In genomic region chr4:164876680-164877324, GRCh38 we compare ENCODE assay signal across 9 cellular contexts. TPM values are rescaled to one million over a fixed set of nuclear protein-coding genes. Genes with fewer than 3 reads are reported as not detected.
A peak's percentile ranks its signal among the peaks of the same experiment; 100 is the strongest.
DNase-seq lines count a peak whose midpoint lies in the region; ATAC-seq lines count a peak whose summit lies in the region.
"Had no signal": no experiment of that assay in that cellular context is flagged by ENCODE, and none has a peak within 500 bp of the region (broad histone marks: within the 10 kb centered on the region; RNA-seq: fewer than 3 reads in every experiment).

A gene with protein sequence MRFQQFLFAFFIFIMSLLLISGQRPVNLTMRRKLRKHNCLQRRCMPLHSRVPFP (plus strand): TSS chr4:164877178. CDS start chr4:164877332, 154 bp downstream.

- H3K4me3 ChIP-seq in skin epidermis = peak within 1 kb of the TSS in 4 of 7 experiments; percentile 5 to 22 (median 10)
- H3K4me3 ChIP-seq: A549 had no signal

- peak; percentile 97 for ATAC-seq in HG03025 (IDR thresholded peaks at IDR 0.05; ENCODE audit: low FRiP score, unreplicated experiment)
- no peak for ATAC-seq in sciatic nerve
- ATAC-seq: A549 had no signal

- peak within 1 kb of the TSS in 3 of 21 experiments; percentile 13 to 36 (median 21) for H3K27ac ChIP-seq in skin epidermis
- H3K27ac ChIP-seq: A549 had no signal

- intact Hi-C loops in sciatic nerve (cut with DNase I) = no loop called here

- in situ Hi-C loops in G401 (cut with HindIII; ENCODE audit: low sequenced_read_pairs) = no loop called here

- DNase-seq in NCI-H146 (lab: John Stamatoyannopoulos, UW) = peak; percentile 4
- no peak for DNase-seq in NCI-H146 treated with DMSO at 0.1 percent for 48 hours (lab: John Stamatoyannopoulos, UW; ENCODE audit: unreplicated experiment)
- peak; percentile 20 for DNase-seq in SK-N-DZ (ENCODE audit: low spot score)
- no peak for DNase-seq in sciatic nerve (ENCODE audit: low spot score)
- DNase-seq in G401 (ENCODE audit: low spot score) = no peak
- no peak for DNase-seq in activated naive CD4-positive, alpha-beta T cell treated with Interleukin-2 at 50 U/mL for 16 hours

RNA-seq across cellular contexts. Expression of the gene that starts here (rescaled TPM):
- polyA plus RNA-seq in SK-N-DZ (2014; cell fraction: cytosol; rRNA removed) = not detected in 2 replicates
- not detected in 2 replicates for polyA plus RNA-seq in SK-N-DZ (2014; cell fraction: nucleus; rRNA removed)
- not detected for total RNA-seq in sciatic nerve
- total RNA-seq in G401 (2014; rRNA removed; shearing (Covaris generic)) = not detected in 2 replicates
- polyA plus RNA-seq: A549 had no signal

Comparison
In these comparisons a context has a peak if more than half of its experiments do, and no peak if none do; other contexts are left out.
1. DNase-seq: peak in NCI-H146 (single experiment) and SK-N-DZ (single experiment); none in NCI-H146 treated with DMSO at 0.1 percent for 48 hours (single experiment), sciatic nerve (single experiment), G401 (single experiment) and activated naive CD4-positive, alpha-beta T cell treated with Interleukin-2 at 50 U/mL for 16 hours (single experiment).